Comparison of ENCODE assay signal across 23 cellular contexts in genomic region chr13:27161980-27162379, GRCh38. TPM values are rescaled to one million over a fixed set of nuclear protein-coding genes. Genes with fewer than 3 reads are reported as not detected.
DNase-seq lines count a peak whose midpoint lies in the region; ATAC-seq, FAIRE-seq and TF ChIP-seq lines count a peak whose summit lies in the region.
"Had no signal": no experiment of that assay in that cellular context is flagged by ENCODE, and none has a peak within 500 bp of the region (broad histone marks: within the 10 kb centered on the region; RNA-seq: fewer than 3 reads in every experiment).

No MANE protein-coding gene starts in this region.

- no peak overlapping the region for H3K27ac Mint-ChIP-seq in CD14-positive monocyte
- H3K27ac Mint-ChIP-seq: activated CD8-positive, alpha-beta T cell treated with anti-CD3 and anti-CD28 coated beads for 36 hours; activated naive CD4-positive, alpha-beta T cell treated with anti-CD3 and anti-CD28 coated beads, Interleukin-2, amount 50 U/mL, for 24 hours; T-helper 2 cell treated with Interferon-gamma antibody and Interleukin-4, amounts not matched to agents 5 μg/mL and 100 μg/mL, for 36 hours had no signal

- H3K4me3 ChIP-seq in AG10803 (ENCODE audit: low read length), result no peak overlapping the region
- no peak overlapping the region for H3K4me3 ChIP-seq in epithelial cell of esophagus (ENCODE audit: low read length)
- H3K4me3 ChIP-seq in muscle layer of duodenum (ENCODE audit: low read depth in 1 of 2, low read length in 2 of 2), result no peak overlapping the region
- H3K4me3 ChIP-seq in kidney (ENCODE audit: low read length in 2 of 2), result no peak overlapping the region
- H3K4me3 ChIP-seq: BLaER1, heart left ventricle, left ventricle myocardium inferior had no signal

- H3K4me1 ChIP-seq in muscle layer of duodenum (ENCODE audit: control insufficient read depth in 1 of 2, insufficient read depth in 2 of 2, low read length in 2 of 2), result peaks cover 8 to 13% of the 10 kb centered on the region in 2 donors
- peaks cover 2 to 3% of the 10 kb centered on the region in 2 donors for H3K4me1 ChIP-seq in kidney (ENCODE audit: control insufficient read depth in 1 of 2, insufficient read depth in 1 of 2, low read depth in 1 of 2, low read length in 2 of 2)
- H3K4me1 ChIP-seq: BLaER1 had no signal

- H3K4me1 Mint-ChIP-seq in CD14-positive monocyte, result peaks cover 28% of the 10 kb centered on the region

- peaks cover 0 to 2% (median 0%) of the 10 kb centered on the region in 7 donors for H3K9me3 Mint-ChIP-seq in CD14-positive monocyte
- H3K9me3 Mint-ChIP-seq: activated T-cell treated with anti-CD3 and anti-CD28 coated beads, Interleukin-2, amount 50 U/mL, for 4 hours had no signal

- no peaks in the 10 kb centered on the region for H3K27me3 ChIP-seq in muscle layer of duodenum (ENCODE audit: low read depth, low read length)
- H3K27me3 ChIP-seq: BLaER1, heart left ventricle had no signal

- peaks cover 6 to 7% of the 10 kb centered on the region in 2 donors for H3K36me3 Mint-ChIP-seq in CD14-positive monocyte

- no peaks in the 10 kb centered on the region for H3K27me3 Mint-ChIP-seq in CD14-positive monocyte (ENCODE audit: low read depth in 3 of 3)
- H3K27me3 Mint-ChIP-seq: activated CD8-positive, alpha-beta T cell treated with anti-CD3 and anti-CD28 coated beads for 36 hours; activated naive CD4-positive, alpha-beta T cell treated with anti-CD3 and anti-CD28 coated beads, Interleukin-2, amount 50 U/mL, for 24 hours had no signal

- H3K4me3 Mint-ChIP-seq in CD14-positive monocyte, result no peak overlapping the region
- H3K4me3 Mint-ChIP-seq: activated CD8-positive, alpha-beta T cell treated with anti-CD3 and anti-CD28 coated beads for 36 hours; activated naive CD4-positive, alpha-beta T cell treated with anti-CD3 and anti-CD28 coated beads, Interleukin-2, amount 50 U/mL, for 24 hours; activated T-cell treated with anti-CD3 and anti-CD28 coated beads, Interleukin-2, amount 50 U/mL, for 4 hours; T-helper 2 cell treated with Interferon-gamma antibody and Interleukin-4, amounts not matched to agents 5 μg/mL and 100 μg/mL, for 36 hours had no signal

- no peak overlapping the region for H3K9ac ChIP-seq in kidney (ENCODE audit: low read length in 2 of 2)
- H3K9ac ChIP-seq: BLaER1 had no signal

- H3K27ac ChIP-seq in muscle layer of duodenum (ENCODE audit: low read length), result peak overlapping the region; percentile 33
- H3K27ac ChIP-seq in kidney (ENCODE audit: low read depth in 2 of 2, low read length in 2 of 2), result no peak overlapping the region
- H3K27ac ChIP-seq: BLaER1, left ventricle myocardium inferior had no signal

- DNase-seq in AG10803 (ENCODE audit: low read depth), result peak; percentile 15
- DNase-seq in GM19239 (ENCODE audit: insufficient read length, low spot score), result no peak
- peak; percentile 45 for DNase-seq in epithelial cell of esophagus (ENCODE audit: low read depth)
- DNase-seq in kidney, result no peak
- no peak for DNase-seq in hippocampal formation (lab: John Stamatoyannopoulos, UW)
- DNase-seq in CD14-positive monocyte (ENCODE audit: low spot score), result no peak
- DNase-seq: activated CD8-positive, alpha-beta T cell treated with anti-CD3 and anti-CD28 coated beads for 36 hours; activated T-cell treated with anti-CD3 and anti-CD28 coated beads, Interleukin-2, amount 50 U/mL, for 4 hours; aorta; Calu3; central memory CD4-positive, alpha-beta T cell; heart left ventricle; left ventricle myocardium inferior; NCI-H2107; NCI-H510A; RPMI8226 had no signal

- H3K36me3 ChIP-seq in muscle layer of duodenum (ENCODE audit: control insufficient read depth in 1 of 2, insufficient read depth in 2 of 2, low read length in 2 of 2) (no peaks in the 10 kb centered on the region), kidney (ENCODE audit: control insufficient read depth in 1 of 2, insufficient read depth in 2 of 2, low read length in 2 of 2) (no peaks in the 10 kb centered on the region)
- H3K36me3 ChIP-seq: heart left ventricle, left ventricle myocardium inferior had no signal

- H3K9me3 ChIP-seq in muscle layer of duodenum (ENCODE audit: control insufficient read depth in 1 of 2, low read length in 2 of 2) (no peaks in the 10 kb centered on the region), kidney (ENCODE audit: control insufficient read depth in 1 of 2, low read length in 2 of 2) (no peaks in the 10 kb centered on the region)
- H3K9me3 ChIP-seq: left ventricle myocardium inferior had no signal

- intact Hi-C loops in kidney (cut with DNase I) (no loop called here), CD14-positive monocyte (cut with micrococcal nuclease) (no loop called here)

- TF ChIP-seq CTCF in AG10803 (conservative IDR thresholded peaks at IDR 0.05; ENCODE audit: low read length) (no peak), epithelial cell of esophagus (IDR thresholded peaks at IDR 0.05; ENCODE audit: insufficient read depth, low read depth, low read length, missing control alignments) (no peak), kidney (IDR thresholded peaks at IDR 0.05; ENCODE audit: borderline replicate concordance, extremely low read depth, insufficient read depth) (no peak), CD14-positive monocyte (IDR thresholded peaks at IDR 0.05) (no peak)

- ATAC-seq in HG03439 (IDR thresholded peaks at IDR 0.05; ENCODE audit: unreplicated experiment), result no peak
- ATAC-seq: activated CD8-positive, alpha-beta T cell treated with anti-CD3 and anti-CD28 coated beads for 36 hours; activated T-cell treated with anti-CD3 and anti-CD28 coated beads, Interleukin-2, amount 50 U/mL, for 4 hours; SK-N-SH treated with all-trans-retinoic acid at 6 μM for 48 hours had no signal

- FAIRE-seq in GM19239 (lab: Jason Lieb, UNC) (peak; percentile 90), kidney (lab: Jason Lieb, UNC) (no peak)
- FAIRE-seq: urothelium cell line had no signal

RNA-seq across cellular contexts. Expression of gene USP12, which starts 9.6 kb away (rescaled TPM):
- total RNA-seq in kidney, result 27.5 TPM
- 15.0 TPM for polyA plus RNA-seq in kidney (ENCODE audit: insufficient read depth, low read depth, low replicate concordance)
- 10 to 100 TPM; 12.8 to 14.5 TPM for polyA plus RNA-seq in CD14-positive monocyte

Comparison
In these comparisons a context has a peak if more than half of its experiments do, and no peak if none do; other contexts are left out.
1. DNase-seq: peak in AG10803 (single experiment) and epithelial cell of esophagus (single experiment); none in GM19239 (single experiment), kidney (single experiment), hippocampal formation (0 of 2) and CD14-positive monocyte (single experiment).